ENCODE assay signal across 9 cellular contexts in genomic region chr2:230986520-230987136, GRCh38. TPM values are rescaled to one million over a fixed set of nuclear protein-coding genes. Genes with fewer than 3 reads are reported as not detected.
DNase-seq lines count a peak whose midpoint lies in the region; ATAC-seq and TF ChIP-seq lines count a peak whose summit lies in the region.
"Had no signal": no experiment of that assay in that cellular context is flagged by ENCODE, and none has a peak within 500 bp of the region (broad histone marks: within the 10 kb centered on the region; RNA-seq: fewer than 3 reads in every experiment).

No MANE protein-coding gene starts in this region.

- H3K4me3 Mint-ChIP-seq in naive thymus-derived CD8-positive, alpha-beta T cell: peak overlapping the region; percentile 57 to 73 (median 64)

- H3K36me3 Mint-ChIP-seq in naive thymus-derived CD8-positive, alpha-beta T cell: no peaks in the 10 kb centered on the region

- H3K27ac Mint-ChIP-seq in naive thymus-derived CD8-positive, alpha-beta T cell: peak overlapping the region in 1 of 10 donors; percentile 53

- peak overlapping the region; percentile 34 for H3K4me3 ChIP-seq in AG09309 (ENCODE audit: control insufficient read depth, low read depth, low read length)
- H3K4me3 ChIP-seq in HL-60 (replicated peaks; ENCODE audit: insufficient read depth, low read length): peak overlapping the region; percentile 56
- peak overlapping the region; percentile 31 to 39 for H3K4me3 ChIP-seq in cardiac fibroblast (replicated peaks in 1 of 2; ENCODE audit: low read depth in 2 of 2, low read length in 2 of 2)

- TF ChIP-seq CTCF in AG09309 (IDR thresholded peaks at IDR 0.05; ENCODE audit: control insufficient read depth, insufficient read depth, low read depth, low read length, missing control alignments) (no peak), HL-60 (IDR thresholded peaks at IDR 0.05; ENCODE audit: insufficient read depth, low read length) (no peak), cardiac fibroblast (IDR thresholded peaks at IDR 0.05; ENCODE audit: low read depth, low read length) (no peak)

- CTCF ChIA-PET in HEK293T (lab: Yijun Ruan, JAX): interaction anchor here (0.5 to 2.2 kb wide), 18 partner anchors 9 to 334 kb away, joined by 3 to 18 read pairs (median 4); partner anchors contain the start of gene SPATA3

- POLR2A ChIA-PET in naive thymus-derived CD8-positive, alpha-beta T cell (lab: Charles Lee): interaction anchor here (0.5 to 2.0 kb wide), 6 partner anchors 60 to 162 kb away, joined by 3 to 9 read pairs (median 4); partner anchors contain the start of gene ITM2C
- POLR2A ChIA-PET in HEK293T (lab: Yijun Ruan, JAX): interaction anchor here (1.1 kb wide), 1 partner anchor 122 kb away, joined by 4 read pairs; the partner anchor contains the start of gene ITM2C

- no peaks in the 10 kb centered on the region for H3K27me3 ChIP-seq in HL-60 (ENCODE audit: insufficient read depth, poor library complexity, severe bottlenecking)

- peaks cover 2 to 26% (median 19%) of the 10 kb centered on the region in 4 donors for H3K4me1 Mint-ChIP-seq in naive thymus-derived CD8-positive, alpha-beta T cell

- DNase-seq in AG09309 (ENCODE audit: low read depth) (no peak), HL-60 (ENCODE audit: low read depth in 1 of 2, low spot score in 1 of 2) (no peak), cardiac fibroblast (ENCODE audit: low read depth in 2 of 2) (no peak), SKM-1 (lab: John Stamatoyannopoulos, UW; ENCODE audit: unreplicated experiment) (no peak), HEK293T (ENCODE audit: extremely low spot score) (no peak), NCI-H510A (lab: John Stamatoyannopoulos, UW) (no peak)
- DNase-seq in naive thymus-derived CD8-positive, alpha-beta T cell: no peak

- peak in 1 of 2 donors; percentile 33 for ATAC-seq in naive thymus-derived CD8-positive, alpha-beta T cell
- no peak for ATAC-seq in GM21390 (IDR thresholded peaks at IDR 0.05; ENCODE audit: unreplicated experiment)

- no peaks in the 10 kb centered on the region for H3K9me3 Mint-ChIP-seq in naive thymus-derived CD8-positive, alpha-beta T cell

- H3K27ac ChIP-seq in HL-60 (replicated peaks): no peak overlapping the region

- peaks cover 0 to 6% (median 4%) of the 10 kb centered on the region in 5 donors for H3K27me3 Mint-ChIP-seq in naive thymus-derived CD8-positive, alpha-beta T cell

TF ChIP-seq in HEK293T, 16 proteins besides CTCF, POLR2A, EP300 and RAD21:
- TF ChIP-seq ARNT (IDR thresholded peaks at IDR 0.05) (no peak), SP1 (IDR thresholded peaks at IDR 0.05) (no peak), L3MBTL2 (conservative IDR thresholded peaks at IDR 0.05) (no peak), ZNF384 (IDR thresholded peaks at IDR 0.05) (no peak), FOXK2 (IDR thresholded peaks at IDR 0.05) (no peak)
- TF ChIP-seq, protein P1, sequence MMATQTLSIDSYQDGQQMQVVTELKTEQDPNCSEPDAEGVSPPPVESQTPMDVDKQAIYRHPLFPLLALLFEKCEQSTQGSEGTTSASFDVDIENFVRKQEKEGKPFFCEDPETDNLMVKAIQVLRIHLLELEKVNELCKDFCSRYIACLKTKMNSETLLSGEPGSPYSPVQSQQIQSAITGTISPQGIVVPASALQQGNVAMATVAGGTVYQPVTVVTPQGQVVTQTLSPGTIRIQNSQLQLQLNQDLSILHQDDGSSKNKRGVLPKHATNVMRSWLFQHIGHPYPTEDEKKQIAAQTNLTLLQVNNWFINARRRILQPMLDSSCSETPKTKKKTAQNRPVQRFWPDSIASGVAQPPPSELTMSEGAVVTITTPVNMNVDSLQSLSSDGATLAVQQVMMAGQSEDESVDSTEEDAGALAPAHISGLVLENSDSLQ (IDR thresholded peaks at IDR 0.05): no peak

RNA-seq across cellular contexts. Expression of gene SPATA3, which starts 9.3 kb away (rescaled TPM):
- not detected for total RNA-seq in naive thymus-derived CD8-positive, alpha-beta T cell
- polyA plus RNA-seq in naive thymus-derived CD8-positive, alpha-beta T cell: not detected
- total RNA-seq: LHCN-M2 had no signal

RNA-seq across cellular contexts. Expression of gene C2orf72, which starts 50.7 kb away (rescaled TPM):
- total RNA-seq in naive thymus-derived CD8-positive, alpha-beta T cell: not detected
- polyA plus RNA-seq in naive thymus-derived CD8-positive, alpha-beta T cell: not detected
